Comparison of ENCODE assay signal across 15 cellular contexts in the genomic region with DNA sequence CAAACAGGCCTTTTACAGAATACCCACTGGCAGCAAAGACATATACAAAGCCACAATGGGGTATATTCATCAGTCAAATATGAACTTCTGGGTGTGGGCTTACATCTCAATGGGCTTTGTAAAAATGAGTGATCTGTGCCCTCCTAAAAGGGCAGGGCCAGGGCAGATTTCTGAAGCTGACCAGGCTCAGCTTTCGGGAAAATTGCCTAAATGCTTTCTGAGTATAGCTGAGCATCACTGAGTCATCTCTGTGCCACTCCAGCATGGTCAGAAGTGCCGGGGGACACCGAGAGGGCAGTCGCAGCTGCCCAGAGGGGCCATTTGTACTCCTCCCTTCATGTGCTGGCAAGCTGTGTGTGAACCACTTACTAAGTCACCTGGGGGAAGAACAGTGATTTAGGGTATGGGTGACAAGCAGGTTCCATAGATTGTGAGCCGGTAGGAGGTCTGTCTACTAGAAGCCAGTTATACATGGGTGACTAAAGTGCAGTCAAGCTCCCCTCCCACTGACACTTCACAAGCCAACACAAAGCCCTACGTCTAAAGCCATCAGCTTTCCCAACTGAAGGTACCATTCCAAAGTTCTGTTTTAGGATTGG.
DNase-seq lines count a peak whose midpoint lies in the region; ATAC-seq and TF ChIP-seq lines count a peak whose summit lies in the region.
"Had no signal": no experiment of that assay in that cellular context is flagged by ENCODE, and none has a peak within 500 bp of the region (broad histone marks: within the 10 kb centered on the region; RNA-seq: fewer than 3 reads in every experiment).

No MANE protein-coding gene starts in this region.

- BruUV-seq in Calu3 (replicated peaks; lab: Mats Ljungman, UMichigan), result no TSS peak

- H3K9me3 Mint-ChIP-seq in stimulated activated naive B cell treated with anti-CD40 and anti-IgM and Interleukin-4, amounts not matched to agents 10 μg/mL and 1 μg/mL and 100 μg/mL, for 72 hours, result peaks cover 0 to 5% of the 10 kb centered on the region in 2 donors
- no peaks in the 10 kb centered on the region for H3K9me3 Mint-ChIP-seq in Calu3 (ENCODE audit: low read depth, unreplicated experiment)
- H3K9me3 Mint-ChIP-seq: activated naive CD4-positive, alpha-beta T cell treated with anti-CD3 and anti-CD28 coated beads for 36 hours; dendritic cell treated with granulocyte-macrophage colony-stimulating factor and Interleukin-4, amounts not matched to agents 40 ng/mL and 50 ng/mL, for 4 days had no signal

- in situ Hi-C loops in SK-MEL-5 (cut with HindIII; ENCODE audit: low pct_unique_long_range_greater_than_20kb, low sequenced_read_pairs), result no loop called here

- no peak for ATAC-seq in stimulated activated naive B cell treated with anti-CD40 and anti-IgM and Interleukin-4, amounts not matched to agents 10 μg/mL and 1 μg/mL and 100 μg/mL, for 72 hours (replicated peaks)
- no peak for ATAC-seq in GM19035 (IDR thresholded peaks at IDR 0.05; ENCODE audit: unreplicated experiment)

- TF ChIP-seq CTCF in fibroblast of the aortic adventitia (IDR thresholded peaks at IDR 0.05; ENCODE audit: insufficient read depth, low read length) (no peak), Calu3 (IDR thresholded peaks at IDR 0.05; ENCODE audit: unreplicated experiment) (no peak)

- H3K27me3 Mint-ChIP-seq in stimulated activated naive B cell treated with anti-CD40 and anti-IgM and Interleukin-4, amounts not matched to agents 10 μg/mL and 1 μg/mL and 100 μg/mL, for 72 hours, result peaks cover 5 to 16% of the 10 kb centered on the region in 2 donors
- no peaks in the 10 kb centered on the region for H3K27me3 Mint-ChIP-seq in Calu3 (ENCODE audit: unreplicated experiment)

- intact Hi-C loops in Calu3 (cut with micrococcal nuclease; ENCODE audit: unreplicated experiment), result no loop called here

- peak; percentile 31 for DNase-seq in NCI-H146 (lab: John Stamatoyannopoulos, UW)
- no peak for DNase-seq in NCI-H146 treated with DMSO at 0.1 percent for 48 hours (lab: John Stamatoyannopoulos, UW; ENCODE audit: unreplicated experiment)
- DNase-seq in SK-MEL-5 (ENCODE audit: low read depth, low spot score), result peak; percentile 78
- DNase-seq in fibroblast of the aortic adventitia (ENCODE audit: low read depth), result peak; percentile 25
- DNase-seq in stimulated activated naive B cell treated with anti-CD40 and anti-IgM and Interleukin-4, amounts not matched to agents 10 μg/mL and 1 μg/mL and 100 μg/mL, for 72 hours, result no peak
- DNase-seq in Calu3, result no peak
- DNase-seq in NCI-H2171 (lab: John Stamatoyannopoulos, UW), result no peak
- DNase-seq: activated CD4-positive, alpha-beta T cell treated with anti-CD3 and anti-CD28 coated beads for 1 hour; activated naive CD4-positive, alpha-beta T cell treated with anti-CD3 and anti-CD28 coated beads for 36 hours; glutamatergic neuron; occipital lobe; stimulated activated CD4-positive, alpha-beta T cell treated with anti-CD3 and anti-CD28 coated beads, Interleukin-4, amount 100 ng/mL, for 24 hours; testis had no signal

- CTCF ChIA-PET in Calu3 (lab: Charles Lee), result interaction anchor here (0.5 kb wide), 1 partner anchor 135 kb away, joined by 3 read pairs; no protein-coding TSS in a partner anchor

- no peak overlapping the region for H3K4me3 Mint-ChIP-seq in stimulated activated naive B cell treated with anti-CD40 and anti-IgM and Interleukin-4, amounts not matched to agents 10 μg/mL and 1 μg/mL and 100 μg/mL, for 72 hours
- no peak overlapping the region for H3K4me3 Mint-ChIP-seq in Calu3 (ENCODE audit: low read depth, unreplicated experiment)
- H3K4me3 Mint-ChIP-seq: activated naive CD4-positive, alpha-beta T cell treated with anti-CD3 and anti-CD28 coated beads for 36 hours; dendritic cell treated with granulocyte-macrophage colony-stimulating factor and Interleukin-4, amounts not matched to agents 40 ng/mL and 50 ng/mL, for 4 days had no signal

- no peak overlapping the region for H3K4me3 ChIP-seq in fibroblast of the aortic adventitia (ENCODE audit: low read depth, low read length)
- H3K4me3 ChIP-seq: testis had no signal

- H3K36me3 Mint-ChIP-seq in stimulated activated naive B cell treated with anti-CD40 and anti-IgM and Interleukin-4, amounts not matched to agents 10 μg/mL and 1 μg/mL and 100 μg/mL, for 72 hours, result peaks cover 2 to 4% of the 10 kb centered on the region in 2 donors
- H3K36me3 Mint-ChIP-seq in Calu3 (ENCODE audit: insufficient read depth, unreplicated experiment), result no peaks in the 10 kb centered on the region

- H3K27ac Mint-ChIP-seq in stimulated activated naive B cell treated with anti-CD40 and anti-IgM and Interleukin-4, amounts not matched to agents 10 μg/mL and 1 μg/mL and 100 μg/mL, for 72 hours, result peak overlapping the region; percentile 22
- no peak overlapping the region for H3K27ac Mint-ChIP-seq in Calu3 (ENCODE audit: unreplicated experiment)
- H3K27ac Mint-ChIP-seq: activated naive CD4-positive, alpha-beta T cell treated with anti-CD3 and anti-CD28 coated beads for 36 hours; dendritic cell treated with granulocyte-macrophage colony-stimulating factor and Interleukin-4, amounts not matched to agents 40 ng/mL and 50 ng/mL, for 4 days had no signal

- peaks cover 20 to 38% of the 10 kb centered on the region in 2 donors for H3K4me1 Mint-ChIP-seq in stimulated activated naive B cell treated with anti-CD40 and anti-IgM and Interleukin-4, amounts not matched to agents 10 μg/mL and 1 μg/mL and 100 μg/mL, for 72 hours
- H3K4me1 Mint-ChIP-seq in Calu3 (ENCODE audit: low read depth, unreplicated experiment), result peaks cover 9% of the 10 kb centered on the region

Comparison
In these comparisons a context has a peak if more than half of its experiments do, and no peak if none do; other contexts are left out.
1. DNase-seq: peak in NCI-H146 (single experiment), SK-MEL-5 (single experiment) and fibroblast of the aortic adventitia (single experiment); none in NCI-H146 treated with DMSO at 0.1 percent for 48 hours (single experiment), stimulated activated naive B cell treated with anti-CD40 and anti-IgM and Interleukin-4, amounts not matched to agents 10 μg/mL and 1 μg/mL and 100 μg/mL, for 72 hours (single experiment), Calu3 (single experiment) and NCI-H2171 (single experiment).